8 cellular contexts compared by ENCODE assay signal in the genomic region with DNA sequence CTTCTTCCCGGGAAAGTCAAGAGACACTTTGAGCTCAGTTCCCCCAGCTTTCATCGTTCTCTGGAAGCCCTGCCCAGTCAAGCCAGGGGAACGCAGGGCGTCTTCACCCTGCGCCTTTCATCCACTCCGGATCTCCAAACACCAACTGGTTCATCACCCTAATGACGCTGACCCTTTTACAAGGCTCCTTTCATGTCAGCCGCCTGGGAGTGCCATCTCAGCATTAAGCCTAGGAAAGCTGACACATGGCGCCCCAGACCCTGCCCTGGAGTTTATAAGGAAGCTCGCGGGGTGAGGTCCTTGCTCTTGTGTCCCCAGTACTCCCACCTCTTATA. TPM values are rescaled to one million over a fixed set of nuclear protein-coding genes. Genes with fewer than 3 reads are reported as not detected.
A peak's percentile ranks its signal among the peaks of the same experiment; 100 is the strongest.
DNase-seq lines count a peak whose midpoint lies in the region; TF ChIP-seq lines count a peak whose summit lies in the region.

No MANE protein-coding gene starts in this region.

- H3K27ac Mint-ChIP-seq in activated naive CD4-positive, alpha-beta T cell treated with anti-CD3 and anti-CD28 coated beads for 36 hours = peak overlapping the region; percentile 96

- no peaks in the 10 kb centered on the region for H3K27me3 Mint-ChIP-seq in activated naive CD4-positive, alpha-beta T cell treated with anti-CD3 and anti-CD28 coated beads for 36 hours (ENCODE audit: low read depth)

- H3K9ac ChIP-seq in SK-N-MC (ENCODE audit: insufficient read length) (peak overlapping the region; percentile 95), rectal smooth muscle tissue (ENCODE audit: low read length) (peak overlapping the region; percentile 69)

- no peaks in the 10 kb centered on the region for H3K27me3 ChIP-seq in esophagus squamous epithelium
- H3K27me3 ChIP-seq in rectal smooth muscle tissue (ENCODE audit: control insufficient read depth, insufficient read depth, low read length) = no peaks in the 10 kb centered on the region

- H3K4me3 Mint-ChIP-seq in activated naive CD4-positive, alpha-beta T cell treated with anti-CD3 and anti-CD28 coated beads for 36 hours = peak overlapping the region; percentile 91

- H3K4me1 ChIP-seq in esophagus squamous epithelium (peaks cover 23 to 73% (median 41%) of the 10 kb centered on the region in 3 donors), rectal smooth muscle tissue (ENCODE audit: control insufficient read depth, insufficient read depth, low read length) (peaks cover 11% of the 10 kb centered on the region)

- TF ChIP-seq POLR2A in esophagus squamous epithelium (IDR thresholded peaks at IDR 0.05) = no peak

- intact Hi-C loops in activated naive CD4-positive, alpha-beta T cell treated with anti-CD3 and anti-CD28 coated beads for 36 hours (cut with micrococcal nuclease) = loop anchor here (1.0 to 5.0 kb wide), 6 partner anchors 31 to 294 kb away; partner anchors contain the start of genes ACLY, CNP, DHX58 and KLHL11
- intact Hi-C loops in esophagus squamous epithelium (cut with DNase I) = no loop called here

- CTCF ChIA-PET in activated naive CD4-positive, alpha-beta T cell treated with anti-CD3 and anti-CD28 coated beads for 36 hours (lab: Charles Lee) = interaction anchor here (0.5 to 12.7 kb wide), 15 partner anchors 8 to 561 kb away, joined by 3 to 117 read pairs (median 4); partner anchors contain the start of genes CNP and ODAD4

- DNase-seq in activated naive CD4-positive, alpha-beta T cell treated with anti-CD3 and anti-CD28 coated beads for 36 hours = peak; percentile 60
- DNase-seq in activated naive CD4-positive, alpha-beta T cell treated with anti-CD3 and anti-CD28 coated beads, Interleukin-2, amount 50 U/mL, for 16 hours = no peak
- DNase-seq in SK-N-MC (ENCODE audit: low read depth, low spot score) (no peak), esophagus squamous epithelium (lab: John Stamatoyannopoulos, UW) (no peak), COR-L47 (lab: John Stamatoyannopoulos, UW) (no peak), hippocampal formation (lab: John Stamatoyannopoulos, UW) (no peak), NCI-H1417 (lab: John Stamatoyannopoulos, UW) (no peak)

- H3K9me3 ChIP-seq in SK-N-MC (ENCODE audit: low read depth, low read length) (no peaks in the 10 kb centered on the region), esophagus squamous epithelium (no peaks in the 10 kb centered on the region)

- H3K9me3 Mint-ChIP-seq in activated naive CD4-positive, alpha-beta T cell treated with anti-CD3 and anti-CD28 coated beads for 36 hours = no peaks in the 10 kb centered on the region

- H3K27ac ChIP-seq in SK-N-MC (peak overlapping the region; percentile 93), esophagus squamous epithelium (peak overlapping the region; percentile 94 to 98 (median 96)), rectal smooth muscle tissue (ENCODE audit: low read depth, low read length) (peak overlapping the region; percentile 94)

- H3K36me3 ChIP-seq in SK-N-MC (ENCODE audit: insufficient read depth, low read length) (peaks cover 14% of the 10 kb centered on the region; the same call in 1 of the 2 replicates), esophagus squamous epithelium (peaks cover 0 to 15% (median 8%) of the 10 kb centered on the region in 3 donors), rectal smooth muscle tissue (ENCODE audit: control insufficient read depth, insufficient read depth, low read length) (peaks cover 8% of the 10 kb centered on the region)

- peaks cover 60% of the 10 kb centered on the region for H3K4me1 Mint-ChIP-seq in activated naive CD4-positive, alpha-beta T cell treated with anti-CD3 and anti-CD28 coated beads for 36 hours (ENCODE audit: low read depth)

- WGBS in esophagus squamous epithelium, 2 donors = 3 to 9% methylated on average over 10 to 11 of the region's 11 CpGs

- peaks cover 17% of the 10 kb centered on the region for H3K36me3 Mint-ChIP-seq in activated naive CD4-positive, alpha-beta T cell treated with anti-CD3 and anti-CD28 coated beads for 36 hours (ENCODE audit: low read depth)

- H3K4me3 ChIP-seq in SK-N-MC (peak overlapping the region; percentile 92), esophagus squamous epithelium (peak overlapping the region; percentile 75 to 93 (median 88)), rectal smooth muscle tissue (ENCODE audit: low read length) (peak overlapping the region; percentile 97)

- no peak for TF ChIP-seq CTCF in esophagus squamous epithelium (IDR thresholded peaks at IDR 0.05)

RNA-seq across cellular contexts. Expression of gene DNAJC7, which starts 0.6 kb away (rescaled TPM):
- 10 to 100 TPM; 74.5 to 76.3 TPM for total RNA-seq in activated naive CD4-positive, alpha-beta T cell treated with anti-CD3 and anti-CD28 coated beads for 36 hours
- 10 to 100 TPM; 42.6 to 82.0 (median 67.2) TPM for total RNA-seq in esophagus squamous epithelium

RNA-seq across cellular contexts. Expression of gene NKIRAS2, which starts 2.1 kb away (rescaled TPM):
- total RNA-seq in activated naive CD4-positive, alpha-beta T cell treated with anti-CD3 and anti-CD28 coated beads for 36 hours = 10 to 100 TPM; 12.4 to 13.2 TPM
- 10 to 100 TPM; 34.0 to 48.6 (median 35.7) TPM for total RNA-seq in esophagus squamous epithelium

RNA-seq across cellular contexts. Expression of gene C17orf113, which starts 32.6 kb away (rescaled TPM):
- total RNA-seq in activated naive CD4-positive, alpha-beta T cell treated with anti-CD3 and anti-CD28 coated beads for 36 hours = under 1 TPM; 0.20 to 0.31 TPM
- under 1 TPM in 3 of 4 donors, not detected in 1; 0.35 to 0.57 (median 0.48) TPM for total RNA-seq in esophagus squamous epithelium

RNA-seq across cellular contexts. Expression of gene CNP, which starts 51.2 kb away (rescaled TPM):
- 10 to 100 TPM; 58.4 to 59.1 TPM for total RNA-seq in activated naive CD4-positive, alpha-beta T cell treated with anti-CD3 and anti-CD28 coated beads for 36 hours
- total RNA-seq in esophagus squamous epithelium = 10 to 100 TPM; 45.3 to 66.0 (median 53.0) TPM
